ENCODE assay signal across 17 cellular contexts in the genomic region with DNA sequence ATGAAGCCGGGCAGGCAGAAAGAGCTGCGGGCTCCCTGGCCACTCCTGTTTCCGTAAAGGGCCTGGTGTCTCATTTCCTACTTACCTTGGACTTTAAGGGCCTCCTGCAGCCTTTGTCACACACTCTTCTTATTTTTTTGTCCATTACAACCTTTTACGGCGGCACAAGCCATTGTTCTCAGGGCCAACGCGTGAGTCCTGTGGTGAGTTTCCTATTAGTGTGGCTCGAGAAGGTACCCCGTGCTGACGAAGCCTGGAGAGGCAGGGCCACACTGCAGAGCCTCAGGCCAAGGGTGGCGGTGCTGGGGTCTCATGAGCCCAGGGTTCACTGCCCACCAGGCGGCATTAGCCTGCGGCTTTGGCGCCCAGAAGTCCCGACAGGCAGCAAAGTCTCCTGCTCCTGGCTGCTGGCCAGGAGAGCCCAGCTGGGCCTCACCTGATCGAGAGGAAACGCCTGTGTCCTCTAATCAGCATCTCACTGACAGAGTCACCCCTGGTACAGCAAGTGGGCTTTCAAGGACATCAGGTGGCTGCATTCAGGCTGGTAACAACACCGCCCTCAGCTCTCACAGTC.
DNase-seq lines count a peak whose midpoint lies in the region; ATAC-seq and TF ChIP-seq lines count a peak whose summit lies in the region.
"Had no signal": no experiment of that assay in that cellular context is flagged by ENCODE, and none has a peak within 500 bp of the region (broad histone marks: within the 10 kb centered on the region; RNA-seq: fewer than 3 reads in every experiment).

No MANE protein-coding gene starts in this region.

- H3K9me3 ChIP-seq in hepatocyte (ENCODE audit: low read depth) (no peaks in the 10 kb centered on the region), upper lobe of right lung (no peaks in the 10 kb centered on the region)
- H3K9me3 ChIP-seq: adrenal gland, psoas muscle, upper lobe of left lung had no signal

- peak overlapping the region; percentile 25 to 52 for H3K27ac Mint-ChIP-seq in natural killer cell
- H3K27ac Mint-ChIP-seq in natural killer cell treated with Interleukin-12 subunit alpha and Interleukin-12 subunit beta and Interleukin-15 and Interleukin-18, amount 100 ng/mL, for 72 hours, result peak overlapping the region in 1 of 2 donors; percentile 57
- no peak overlapping the region for H3K27ac Mint-ChIP-seq in activated T-helper 17 cell treated with anti-CD3 and anti-CD28 coated beads, Interleukin-2, amount 50 U/mL, for 72 hours
- H3K27ac Mint-ChIP-seq: activated B cell treated with CpG ODN at 0.5 μM for 24 hours had no signal

- no peaks in the 10 kb centered on the region for H3K36me3 ChIP-seq in hepatocyte (replicated peaks; ENCODE audit: insufficient read depth, low read depth)
- no peaks in the 10 kb centered on the region for H3K36me3 ChIP-seq in upper lobe of right lung
- H3K36me3 ChIP-seq: adrenal gland, upper lobe of left lung had no signal

- TF ChIP-seq CTCF in natural killer cell (IDR thresholded peaks at IDR 0.05) (no peak), hepatocyte (IDR thresholded peaks at IDR 0.05; ENCODE audit: poor library complexity) (no peak), upper lobe of right lung (IDR thresholded peaks at IDR 0.05) (no peak)

- no peaks in the 10 kb centered on the region for H3K27me3 ChIP-seq in hepatocyte
- no peaks in the 10 kb centered on the region for H3K27me3 ChIP-seq in upper lobe of right lung
- H3K27me3 ChIP-seq: adrenal gland, upper lobe of left lung had no signal

- DNase-seq in natural killer cell, result no peak
- no peak for DNase-seq in natural killer cell treated with Interleukin-12 subunit alpha and Interleukin-12 subunit beta and Interleukin-15 and Interleukin-18, amount 100 ng/mL, for 72 hours (ENCODE audit: low spot score)
- peak; percentile 76 for DNase-seq in NCI-H2171 treated with DMSO at 0.1 percent for 48 hours (lab: John Stamatoyannopoulos, UW)
- peak; percentile 46 for DNase-seq in hepatocyte (ENCODE audit: low spot score)
- no peak for DNase-seq in upper lobe of right lung
- no peak for DNase-seq in left ventricle myocardium superior
- DNase-seq: activated B cell treated with CpG ODN at 0.5 μM for 24 hours; activated T-cell treated with anti-CD3 and anti-CD28 coated beads, Interleukin-2, amount 50 U/mL, for 1 hour; adrenal gland; DND-41; NCI-H1048; OCI-M1; psoas muscle; SW 1271 had no signal

- intact Hi-C loops in natural killer cell (cut with micrococcal nuclease), result no loop called here
- intact Hi-C loops in upper lobe of right lung (cut with DNase I), result no loop called here
- intact Hi-C loops in left ventricle myocardium superior (cut with micrococcal nuclease), result no loop called here

- H3K4me1 ChIP-seq in hepatocyte (ENCODE audit: insufficient read depth) (peaks cover 13% of the 10 kb centered on the region), upper lobe of right lung (peaks cover 14% of the 10 kb centered on the region)

- ATAC-seq in natural killer cell, result no peak
- ATAC-seq in natural killer cell treated with Interleukin-12 subunit alpha and Interleukin-12 subunit beta and Interleukin-15 and Interleukin-18, amount 100 ng/mL, for 72 hours, result no peak
- ATAC-seq in upper lobe of right lung, result no peak
- no peak for ATAC-seq in activated T-helper 17 cell treated with anti-CD3 and anti-CD28 coated beads, Interleukin-2, amount 50 U/mL, for 72 hours (replicated peaks)
- ATAC-seq in left ventricle myocardium superior, result no peak
- ATAC-seq in GM21786 (IDR thresholded peaks at IDR 0.05; ENCODE audit: unreplicated experiment), result no peak
- ATAC-seq: psoas muscle had no signal

- H3K36me3 Mint-ChIP-seq in natural killer cell, result no peaks in the 10 kb centered on the region
- no peaks in the 10 kb centered on the region for H3K36me3 Mint-ChIP-seq in natural killer cell treated with Interleukin-12 subunit alpha and Interleukin-12 subunit beta and Interleukin-15 and Interleukin-18, amount 100 ng/mL, for 72 hours
- H3K36me3 Mint-ChIP-seq in activated T-helper 17 cell treated with anti-CD3 and anti-CD28 coated beads, Interleukin-2, amount 50 U/mL, for 72 hours (ENCODE audit: low read depth), result peaks cover 14% of the 10 kb centered on the region

- no peaks in the 10 kb centered on the region for H4K20me1 ChIP-seq in hepatocyte (ENCODE audit: insufficient read depth, poor library complexity, severe bottlenecking)

- H3K79me2 ChIP-seq in hepatocyte, result no peaks in the 10 kb centered on the region

- 83% methylated on average over 18 of the region's 18 CpGs for WGBS in hepatocyte (ENCODE audit: low lambda C conversion rate, missing lambda C conversion rate)

- H3K9me3 Mint-ChIP-seq in natural killer cell, result no peaks in the 10 kb centered on the region
- H3K9me3 Mint-ChIP-seq in natural killer cell treated with Interleukin-12 subunit alpha and Interleukin-12 subunit beta and Interleukin-15 and Interleukin-18, amount 100 ng/mL, for 72 hours, result no peaks in the 10 kb centered on the region
- no peaks in the 10 kb centered on the region for H3K9me3 Mint-ChIP-seq in activated T-helper 17 cell treated with anti-CD3 and anti-CD28 coated beads, Interleukin-2, amount 50 U/mL, for 72 hours
- H3K9me3 Mint-ChIP-seq: activated B cell treated with CpG ODN at 0.5 μM for 24 hours had no signal

- peaks cover 26 to 27% of the 10 kb centered on the region in 2 donors for H3K4me1 Mint-ChIP-seq in natural killer cell
- peaks cover 24 to 25% of the 10 kb centered on the region in 2 donors for H3K4me1 Mint-ChIP-seq in natural killer cell treated with Interleukin-12 subunit alpha and Interleukin-12 subunit beta and Interleukin-15 and Interleukin-18, amount 100 ng/mL, for 72 hours (ENCODE audit: low read depth in 2 of 2)
- peaks cover 18% of the 10 kb centered on the region for H3K4me1 Mint-ChIP-seq in activated T-helper 17 cell treated with anti-CD3 and anti-CD28 coated beads, Interleukin-2, amount 50 U/mL, for 72 hours

- no peak overlapping the region for H3K4me2 ChIP-seq in hepatocyte

- no peak overlapping the region for H2AFZ ChIP-seq in hepatocyte

- H3K4me3 Mint-ChIP-seq in natural killer cell, result no peak overlapping the region
- H3K4me3 Mint-ChIP-seq in natural killer cell treated with Interleukin-12 subunit alpha and Interleukin-12 subunit beta and Interleukin-15 and Interleukin-18, amount 100 ng/mL, for 72 hours, result no peak overlapping the region
- no peak overlapping the region for H3K4me3 Mint-ChIP-seq in activated T-helper 17 cell treated with anti-CD3 and anti-CD28 coated beads, Interleukin-2, amount 50 U/mL, for 72 hours
- H3K4me3 Mint-ChIP-seq: activated B cell treated with CpG ODN at 0.5 μM for 24 hours had no signal

- no peak overlapping the region for H3K27ac ChIP-seq in hepatocyte
- peak overlapping the region; percentile 6 for H3K27ac ChIP-seq in upper lobe of right lung
- H3K27ac ChIP-seq: psoas muscle had no signal

- peaks cover 0 to 2% of the 10 kb centered on the region in 2 donors for H3K27me3 Mint-ChIP-seq in natural killer cell (ENCODE audit: low read depth in 2 of 2)
- H3K27me3 Mint-ChIP-seq in natural killer cell treated with Interleukin-12 subunit alpha and Interleukin-12 subunit beta and Interleukin-15 and Interleukin-18, amount 100 ng/mL, for 72 hours, result peaks cover 0 to 2% of the 10 kb centered on the region in 2 donors
- H3K27me3 Mint-ChIP-seq in activated T-helper 17 cell treated with anti-CD3 and anti-CD28 coated beads, Interleukin-2, amount 50 U/mL, for 72 hours, result peaks cover 3% of the 10 kb centered on the region
- H3K27me3 Mint-ChIP-seq: activated B cell treated with CpG ODN at 0.5 μM for 24 hours had no signal

- no peak overlapping the region for H3K4me3 ChIP-seq in hepatocyte
- no peak overlapping the region for H3K4me3 ChIP-seq in upper lobe of right lung
- H3K4me3 ChIP-seq: adrenal gland, psoas muscle, upper lobe of left lung had no signal

- H3K9me2 ChIP-seq in hepatocyte (replicated peaks; ENCODE audit: insufficient read depth), result no peaks in the 10 kb centered on the region

Comparison
In these comparisons a context has a peak if more than half of its experiments do, and no peak if none do; other contexts are left out.
1. DNase-seq: peak in NCI-H2171 treated with DMSO at 0.1 percent for 48 hours (single experiment) and hepatocyte (single experiment); none in natural killer cell (single experiment), natural killer cell treated with Interleukin-12 subunit alpha and Interleukin-12 subunit beta and Interleukin-15 and Interleukin-18, amount 100 ng/mL, for 72 hours (single experiment), upper lobe of right lung (single experiment) and left ventricle myocardium superior (single experiment).